24 cellular contexts compared by ENCODE assay signal in genomic region chr6:73766040-73766439, GRCh38.
"Had no signal": no experiment of that assay in that cellular context is flagged by ENCODE, and none has a peak within 500 bp of the region (broad histone marks: within the 10 kb centered on the region; RNA-seq: fewer than 3 reads in every experiment).

No MANE protein-coding gene starts in this region.

- H3K36me3 Mint-ChIP-seq: mesothelial cell of epicardium; naive thymus-derived CD8-positive, alpha-beta T cell; neural progenitor cell had no signal

- H3K4me1 ChIP-seq: body of pancreas, heart right ventricle, testis, uterus had no signal

- H2AFZ ChIP-seq: neural progenitor cell had no signal

- H3K27ac ChIP-seq: body of pancreas, cardiac muscle cell, epithelial cell of prostate, heart right ventricle, neural progenitor cell, testis, uterus, VCaP had no signal

- H3K4me3 ChIP-seq: body of pancreas, cardiac muscle cell, heart right ventricle, lung, neural progenitor cell, testis, uterus had no signal

- H3K27ac Mint-ChIP-seq: activated CD4-positive, alpha-beta memory T cell treated with anti-CD3 and anti-CD28 coated beads, Interleukin-2, amount 10 ng/mL, durations not matched to agents 7 days and 5 days; activated CD4-positive, alpha-beta T cell treated with anti-CD3 and anti-CD28 coated beads, Interleukin-2, amount 10 ng/mL, durations not matched to agents 24 days and 14 days; activated naive CD4-positive, alpha-beta T cell treated with anti-CD3 and anti-CD28 coated beads, Interleukin-2, amount 10 ng/mL, durations not matched to agents 7 days and 5 days; activated T-cell treated with anti-CD3 and anti-CD28 coated beads, Interleukin-2, amount 50 U/mL, for 72 hours; mesothelial cell of epicardium; neural progenitor cell had no signal

- ATAC-seq: activated CD4-positive, CD25-positive, alpha-beta regulatory T cell treated with anti-CD3 and anti-CD28 coated beads, Interleukin-2, amount 50 U/mL, for 24 hours; activated T-cell treated with anti-CD3 and anti-CD28 coated beads, Interleukin-2, amount 50 U/mL, for 72 hours; body of pancreas; heart right ventricle; left colon; naive thymus-derived CD8-positive, alpha-beta T cell had no signal

- H3K9ac ChIP-seq: neural progenitor cell had no signal

- H3K4me1 Mint-ChIP-seq: activated naive CD4-positive, alpha-beta T cell treated with anti-CD3 and anti-CD28 coated beads, Interleukin-2, amount 10 ng/mL, durations not matched to agents 7 days and 5 days; naive thymus-derived CD8-positive, alpha-beta T cell had no signal

- H3K27me3 Mint-ChIP-seq: activated CD4-positive, alpha-beta memory T cell treated with anti-CD3 and anti-CD28 coated beads, Interleukin-2, amount 10 ng/mL, durations not matched to agents 7 days and 5 days; activated CD4-positive, alpha-beta T cell treated with anti-CD3 and anti-CD28 coated beads, Interleukin-2, amount 10 ng/mL, durations not matched to agents 24 days and 14 days; activated naive CD4-positive, alpha-beta T cell treated with anti-CD3 and anti-CD28 coated beads, Interleukin-2, amount 10 ng/mL, durations not matched to agents 7 days and 5 days had no signal

- H3K9me3 ChIP-seq: body of pancreas, heart right ventricle, testis, uterus had no signal

- H3K27me3 ChIP-seq: body of pancreas, cardiac muscle cell, heart right ventricle, neural progenitor cell, testis, uterus had no signal

- DNase-seq: activated CD4-positive, alpha-beta memory T cell treated with anti-CD3 and anti-CD28 coated beads, Interleukin-2, amount 10 ng/mL, durations not matched to agents 7 days and 5 days; activated CD4-positive, alpha-beta T cell treated with anti-CD3 and anti-CD28 coated beads, Interleukin-2, amount 10 ng/mL, durations not matched to agents 24 days and 14 days; activated effector memory CD4-positive, alpha-beta T cell treated with anti-CD3 and anti-CD28 coated beads, Interleukin-2, amount 50 U/mL, for 16 hours; activated naive CD4-positive, alpha-beta T cell treated with anti-CD3 and anti-CD28 coated beads, Interleukin-2, amount 10 ng/mL, durations not matched to agents 7 days and 5 days; activated T-cell treated with anti-CD3 and anti-CD28 coated beads, Interleukin-2, amount 50 U/mL, for 72 hours; anterior cingulate cortex; body of pancreas; cortex of kidney; heart right ventricle; left colon; naive thymus-derived CD8-positive, alpha-beta T cell; retina; stimulated activated CD4-positive, alpha-beta T cell treated with anti-CD3 and anti-CD28 coated beads, Interleukin-4, amount 100 ng/mL, for 1 hour; stimulated activated naive CD4-positive, alpha-beta T cell; testis; trophoblast cell; uterus had no signal

- H3K4me3 Mint-ChIP-seq: activated CD4-positive, alpha-beta memory T cell treated with anti-CD3 and anti-CD28 coated beads, Interleukin-2, amount 10 ng/mL, durations not matched to agents 7 days and 5 days; activated CD4-positive, alpha-beta T cell treated with anti-CD3 and anti-CD28 coated beads, Interleukin-2, amount 10 ng/mL, durations not matched to agents 24 days and 14 days; activated naive CD4-positive, alpha-beta T cell treated with anti-CD3 and anti-CD28 coated beads, Interleukin-2, amount 10 ng/mL, durations not matched to agents 7 days and 5 days; activated T-cell treated with anti-CD3 and anti-CD28 coated beads, Interleukin-2, amount 50 U/mL, for 72 hours; mesothelial cell of epicardium; naive thymus-derived CD8-positive, alpha-beta T cell; neural progenitor cell had no signal

- H3K9me3 Mint-ChIP-seq: activated CD4-positive, alpha-beta memory T cell treated with anti-CD3 and anti-CD28 coated beads, Interleukin-2, amount 10 ng/mL, durations not matched to agents 7 days and 5 days; activated naive CD4-positive, alpha-beta T cell treated with anti-CD3 and anti-CD28 coated beads, Interleukin-2, amount 10 ng/mL, durations not matched to agents 7 days and 5 days; activated T-cell treated with anti-CD3 and anti-CD28 coated beads, Interleukin-2, amount 50 U/mL, for 72 hours; mesothelial cell of epicardium; naive thymus-derived CD8-positive, alpha-beta T cell; neural progenitor cell had no signal

- H3K4me2 ChIP-seq: neural progenitor cell had no signal

- H3K36me3 ChIP-seq: cardiac muscle cell, neural progenitor cell, uterus had no signal
